Comparison of ENCODE assay signal across 2 cellular contexts in genomic region chr9:111474385-111474784, GRCh38.
TF ChIP-seq lines count a peak whose summit lies in the region.

No MANE protein-coding gene starts in this region.

TF ChIP-seq in HEK293, 187 proteins besides CTCF, POLR2A, EP300 and RAD21:
- TF ChIP-seq SCRT2 (tag by site-specific recombination; IDR thresholded peaks at IDR 0.05) (peak; percentile 97), ZBTB17 (tag by site-specific recombination; IDR thresholded peaks at IDR 0.05) (peak; percentile 44; the same call in 1 of the 2 replicates), ZNF776 (tag by site-specific recombination; IDR thresholded peaks at IDR 0.05; ENCODE audit: borderline replicate concordance) (no peak), SALL2 (tag by site-specific recombination; IDR thresholded peaks at IDR 0.05; ENCODE audit: borderline replicate concordance) (no peak), ZNF600 (tag by site-specific recombination; IDR thresholded peaks at IDR 0.05) (peak; percentile 61; the same call in 1 of the 2 replicates), SCRT1 (tag by site-specific recombination; IDR thresholded peaks at IDR 0.05; ENCODE audit: borderline replicate concordance) (peak; percentile 82)

TF ChIP-seq in GM12878, 131 proteins besides CTCF, POLR2A, EP300 and RAD21:
- TF ChIP-seq ZNF274 (IDR thresholded peaks at IDR 0.05; ENCODE audit: insufficient read depth, insufficient read length) (no peak), MTA2 (IDR thresholded peaks at IDR 0.05; ENCODE audit: low read depth) (no peak), SREBF2 (IDR thresholded peaks at IDR 0.05; ENCODE audit: low read length) (no peak), MYB (IDR thresholded peaks at IDR 0.05; ENCODE audit: borderline replicate concordance, low read depth, low read length) (no peak), SRF (IDR thresholded peaks at IDR 0.05; ENCODE audit: low read depth in 2 of 2, low read length in 2 of 2) (no peak), IRF4 (IDR thresholded peaks at IDR 0.05; ENCODE audit: low read depth, low read length) (no peak), IKZF2 (IDR thresholded peaks at IDR 0.05) (no peak), RUNX3 (IDR thresholded peaks at IDR 0.05; ENCODE audit: low read length) (no peak), USF1 (IDR thresholded peaks at IDR 0.05; ENCODE audit: borderline replicate concordance, extremely low read length, insufficient read depth, low read depth, low read length) (no peak), CBX5 (IDR thresholded peaks at IDR 0.05; ENCODE audit: low read depth) (no peak), BHLHE40 (IDR thresholded peaks at IDR 0.05; ENCODE audit: borderline replicate concordance in 1 of 2, low read depth in 2 of 2, low read length in 1 of 2) (no peak), BCL3 (IDR thresholded peaks at IDR 0.05; ENCODE audit: borderline replicate concordance, insufficient read depth, low read depth, low read length, poor library complexity, severe bottlenecking) (no peak), FOXM1 (IDR thresholded peaks at IDR 0.05; ENCODE audit: low read depth, low read length) (no peak), ZBED1 (IDR thresholded peaks at IDR 0.05; ENCODE audit: borderline replicate concordance) (no peak), ETV6 (conservative IDR thresholded peaks at IDR 0.05 in 1 of 2, IDR thresholded peaks at IDR 0.05 in 1 of 2; ENCODE audit: borderline replicate concordance in 1 of 2, low read depth in 1 of 2) (no peak), HSF1 (IDR thresholded peaks at IDR 0.05; ENCODE audit: low read depth, low read length) (no peak), ZBTB40 (IDR thresholded peaks at IDR 0.05; ENCODE audit: borderline replicate concordance) (no peak), NRF1 (conservative IDR thresholded peaks at IDR 0.05; ENCODE audit: low read depth, low read length) (no peak), PRDM15 (CRISPR knock-in tag; IDR thresholded peaks at IDR 0.05) (no peak)
- TF ChIP-seq, protein P1, sequence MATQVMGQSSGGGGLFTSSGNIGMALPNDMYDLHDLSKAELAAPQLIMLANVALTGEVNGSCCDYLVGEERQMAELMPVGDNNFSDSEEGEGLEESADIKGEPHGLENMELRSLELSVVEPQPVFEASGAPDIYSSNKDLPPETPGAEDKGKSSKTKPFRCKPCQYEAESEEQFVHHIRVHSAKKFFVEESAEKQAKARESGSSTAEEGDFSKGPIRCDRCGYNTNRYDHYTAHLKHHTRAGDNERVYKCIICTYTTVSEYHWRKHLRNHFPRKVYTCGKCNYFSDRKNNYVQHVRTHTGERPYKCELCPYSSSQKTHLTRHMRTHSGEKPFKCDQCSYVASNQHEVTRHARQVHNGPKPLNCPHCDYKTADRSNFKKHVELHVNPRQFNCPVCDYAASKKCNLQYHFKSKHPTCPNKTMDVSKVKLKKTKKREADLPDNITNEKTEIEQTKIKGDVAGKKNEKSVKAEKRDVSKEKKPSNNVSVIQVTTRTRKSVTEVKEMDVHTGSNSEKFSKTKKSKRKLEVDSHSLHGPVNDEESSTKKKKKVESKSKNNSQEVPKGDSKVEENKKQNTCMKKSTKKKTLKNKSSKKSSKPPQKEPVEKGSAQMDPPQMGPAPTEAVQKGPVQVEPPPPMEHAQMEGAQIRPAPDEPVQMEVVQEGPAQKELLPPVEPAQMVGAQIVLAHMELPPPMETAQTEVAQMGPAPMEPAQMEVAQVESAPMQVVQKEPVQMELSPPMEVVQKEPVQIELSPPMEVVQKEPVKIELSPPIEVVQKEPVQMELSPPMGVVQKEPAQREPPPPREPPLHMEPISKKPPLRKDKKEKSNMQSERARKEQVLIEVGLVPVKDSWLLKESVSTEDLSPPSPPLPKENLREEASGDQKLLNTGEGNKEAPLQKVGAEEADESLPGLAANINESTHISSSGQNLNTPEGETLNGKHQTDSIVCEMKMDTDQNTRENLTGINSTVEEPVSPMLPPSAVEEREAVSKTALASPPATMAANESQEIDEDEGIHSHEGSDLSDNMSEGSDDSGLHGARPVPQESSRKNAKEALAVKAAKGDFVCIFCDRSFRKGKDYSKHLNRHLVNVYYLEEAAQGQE (IDR thresholded peaks at IDR 0.05; ENCODE audit: low read depth, low read length): no peak
